ENCODE assay signal across 1 cellular context in genomic region chr1:22121421-22121911, GRCh38.
TF ChIP-seq lines count a peak whose summit lies in the region.

No MANE protein-coding gene starts in this region.

TF ChIP-seq in HEK293, 187 proteins besides CTCF, POLR2A, EP300 and RAD21 (continued from another document and continues in another):
- TF ChIP-seq BCL11B (tag by site-specific recombination; IDR thresholded peaks at IDR 0.05; ENCODE audit: low read depth) (no peak), ZNF529 (tag by site-specific recombination; IDR thresholded peaks at IDR 0.05; ENCODE audit: insufficient replicate concordance) (no peak), ZNF184 (tag by site-specific recombination; IDR thresholded peaks at IDR 0.05) (no peak), ZBTB21 (tag by site-specific recombination; IDR thresholded peaks at IDR 0.05) (no peak), MEIS1 (CRISPR knock-in tag; IDR thresholded peaks at IDR 0.05; ENCODE audit: borderline replicate concordance) (no peak), ZNF473 (tag by site-specific recombination; IDR thresholded peaks at IDR 0.05) (no peak), ZNF138 (tag by site-specific recombination; IDR thresholded peaks at IDR 0.05; ENCODE audit: borderline replicate concordance) (no peak), ZEB2 (tag by site-specific recombination; IDR thresholded peaks at IDR 0.05) (no peak), ZNF530 (tag by site-specific recombination; IDR thresholded peaks at IDR 0.05; ENCODE audit: low read depth) (no peak), ZNF580 (tag by site-specific recombination; IDR thresholded peaks at IDR 0.05) (no peak), ZNF623 (tag by site-specific recombination; IDR thresholded peaks at IDR 0.05) (no peak), MZF1 (tag by site-specific recombination; IDR thresholded peaks at IDR 0.05; ENCODE audit: borderline replicate concordance) (no peak), ZFP41 (tag by site-specific recombination; IDR thresholded peaks at IDR 0.05; ENCODE audit: borderline replicate concordance) (no peak), ZNF501 (tag by site-specific recombination; IDR thresholded peaks at IDR 0.05) (no peak), ZNF560 (tag by site-specific recombination; IDR thresholded peaks at IDR 0.05; ENCODE audit: borderline replicate concordance) (no peak), ZNF266 (tag by site-specific recombination; IDR thresholded peaks at IDR 0.05; ENCODE audit: low read depth) (no peak), ZNF510 (tag by site-specific recombination; IDR thresholded peaks at IDR 0.05; ENCODE audit: insufficient replicate concordance) (no peak), KLF8 (tag by site-specific recombination; IDR thresholded peaks at IDR 0.05) (no peak), ZFHX2 (tag by site-specific recombination; conservative IDR thresholded peaks at IDR 0.05) (peak; percentile 67), ZNF830 (tag by site-specific recombination; IDR thresholded peaks at IDR 0.05; ENCODE audit: low read depth) (no peak), ZNF76 (tag by site-specific recombination; IDR thresholded peaks at IDR 0.05; ENCODE audit: borderline replicate concordance, low read depth) (no peak), ZNF555 (tag by site-specific recombination; conservative IDR thresholded peaks at IDR 0.05) (no peak), ZNF2 (tag by site-specific recombination; IDR thresholded peaks at IDR 0.05) (no peak), ZNF146 (tag by site-specific recombination; IDR thresholded peaks at IDR 0.05) (no peak), ZNF514 (tag by site-specific recombination; IDR thresholded peaks at IDR 0.05) (no peak), TSHZ1 (tag by site-specific recombination; IDR thresholded peaks at IDR 0.05; ENCODE audit: borderline replicate concordance) (no peak), ZBTB49 (tag by site-specific recombination; IDR thresholded peaks at IDR 0.05; ENCODE audit: low read depth) (no peak), HOXA7 (CRISPR knock-in tag; IDR thresholded peaks at IDR 0.05; ENCODE audit: borderline replicate concordance) (no peak), WT1 (tag by site-specific recombination; IDR thresholded peaks at IDR 0.05) (peak; percentile 84), ZSCAN23 (tag by site-specific recombination; IDR thresholded peaks at IDR 0.05) (no peak), GLIS1 (tag by site-specific recombination; IDR thresholded peaks at IDR 0.05) (peak; percentile 87), ZNF664 (tag by site-specific recombination; IDR thresholded peaks at IDR 0.05) (no peak), PBX3 (CRISPR knock-in tag; IDR thresholded peaks at IDR 0.05) (no peak), ZNF629 (tag by site-specific recombination; IDR thresholded peaks at IDR 0.05) (peak; percentile 11; the same call in 1 of the 2 replicates), ELK4 (IDR thresholded peaks at IDR 0.05; ENCODE audit: borderline replicate concordance, low read depth, low read length) (no peak), FEZF1 (tag by site-specific recombination; IDR thresholded peaks at IDR 0.05) (no peak), ZNF776 (tag by site-specific recombination; IDR thresholded peaks at IDR 0.05; ENCODE audit: borderline replicate concordance) (no peak), YY2 (tag by site-specific recombination; IDR thresholded peaks at IDR 0.05) (no peak), ZNF626 (tag by site-specific recombination; IDR thresholded peaks at IDR 0.05) (no peak), ZNF133 (tag by site-specific recombination; IDR thresholded peaks at IDR 0.05) (no peak), ZNF660 (tag by site-specific recombination; IDR thresholded peaks at IDR 0.05) (no peak), ZNF391 (tag by site-specific recombination; IDR thresholded peaks at IDR 0.05; ENCODE audit: borderline replicate concordance, low read depth) (no peak), ZFP3 (tag by site-specific recombination; IDR thresholded peaks at IDR 0.05; ENCODE audit: low read depth) (no peak), ZNF280D (tag by site-specific recombination; IDR thresholded peaks at IDR 0.05) (no peak), ZNF239 (tag by site-specific recombination; IDR thresholded peaks at IDR 0.05) (no peak), REST (tag by site-specific recombination; IDR thresholded peaks at IDR 0.05) (no peak), HOXC10 (CRISPR knock-in tag; IDR thresholded peaks at IDR 0.05) (no peak), KLF10 (tag by site-specific recombination; IDR thresholded peaks at IDR 0.05) (no peak), ZNF211 (tag by site-specific recombination; IDR thresholded peaks at IDR 0.05; ENCODE audit: low read depth) (no peak), HOXD13 (CRISPR knock-in tag; IDR thresholded peaks at IDR 0.05; ENCODE audit: borderline replicate concordance) (no peak), KLF17 (tag by site-specific recombination; IDR thresholded peaks at IDR 0.05) (no peak; the same call in 1 of the 2 replicates), ZSCAN30 (tag by site-specific recombination; IDR thresholded peaks at IDR 0.05) (no peak), ZNF423 (tag by site-specific recombination; IDR thresholded peaks at IDR 0.05) (no peak), ZNF610 (tag by site-specific recombination; IDR thresholded peaks at IDR 0.05; ENCODE audit: borderline replicate concordance) (no peak)
